Comparison of ENCODE assay signal across 8 cellular contexts in the genomic region with DNA sequence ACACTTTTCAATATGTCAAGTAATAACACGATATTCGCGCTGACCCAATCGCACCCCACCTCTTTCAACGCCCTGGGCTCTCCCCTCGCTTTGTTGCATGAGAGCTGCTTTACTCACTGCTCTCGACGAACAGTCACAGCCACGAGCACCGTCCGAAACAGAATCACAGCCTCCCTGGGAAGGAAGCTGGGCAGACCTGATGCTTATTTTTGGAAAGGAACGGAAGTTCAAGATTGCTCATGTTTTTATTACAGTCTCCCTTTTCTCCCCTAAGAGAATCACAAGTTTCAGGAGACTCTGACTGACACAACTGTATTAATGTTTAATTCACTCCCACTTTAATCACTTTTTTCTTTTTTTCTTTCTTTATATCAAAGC.
DNase-seq lines count a peak whose midpoint lies in the region; ATAC-seq and TF ChIP-seq lines count a peak whose summit lies in the region.

No MANE protein-coding gene starts in this region.

- peak overlapping the region; percentile 61 for H3K27ac Mint-ChIP-seq in Caco-2 (ENCODE audit: unreplicated experiment)

- H3K27me3 ChIP-seq in Caco-2 (replicated peaks; ENCODE audit: control insufficient read depth, insufficient read depth, low read length) (no peaks in the 10 kb centered on the region), parathyroid adenoma (ENCODE audit: control insufficient read depth, insufficient read depth, low read length) (no peaks in the 10 kb centered on the region)

- H3K4me1 ChIP-seq in Caco-2: peaks cover 23% of the 10 kb centered on the region
- H3K4me1 ChIP-seq in parathyroid adenoma: no peaks in the 10 kb centered on the region

- H3K9ac ChIP-seq in parathyroid adenoma: no peak overlapping the region

- H2AFZ ChIP-seq in parathyroid adenoma: no peak overlapping the region

- TF ChIP-seq CTCF in Caco-2 (IDR thresholded peaks at IDR 0.05; ENCODE audit: insufficient read depth in 1 of 2, low read depth in 1 of 2, low read length in 1 of 2, severe bottlenecking in 1 of 2, unreplicated experiment in 1 of 2) (no peak), parathyroid adenoma (IDR thresholded peaks at IDR 0.05) (no peak)

- H3K27ac ChIP-seq in parathyroid adenoma: peak overlapping the region; percentile 9

- no peak for DNase-seq in Caco-2
- DNase-seq in activated naive CD8-positive, alpha-beta T cell treated with anti-CD3 and anti-CD28 coated beads, Interleukin-2, amount 50 U/mL, for 16 hours (ENCODE audit: low read depth, low spot score): peak; percentile 25
- DNase-seq in RKO (ENCODE audit: low spot score): no peak
- no peak for DNase-seq in SKM-1 (lab: John Stamatoyannopoulos, UW; ENCODE audit: unreplicated experiment)
- no peak for DNase-seq in HuH-7.5 (ENCODE audit: low spot score)

- peak; percentile 54 for ATAC-seq in GM21360 (IDR thresholded peaks at IDR 0.05; ENCODE audit: unreplicated experiment)
- peak; percentile 47 for ATAC-seq in HG03571 (IDR thresholded peaks at IDR 0.05; ENCODE audit: unreplicated experiment)

- no peaks in the 10 kb centered on the region for H3K36me3 ChIP-seq in Caco-2 (ENCODE audit: control insufficient read depth, insufficient read depth, low read length)
- H3K36me3 ChIP-seq in parathyroid adenoma (ENCODE audit: control insufficient read depth, insufficient read depth, low read length): no peaks in the 10 kb centered on the region

- no peaks in the 10 kb centered on the region for H3K27me3 Mint-ChIP-seq in Caco-2 (ENCODE audit: insufficient read depth, unreplicated experiment)

- H3K4me2 ChIP-seq in parathyroid adenoma (ENCODE audit: low read length): no peak overlapping the region

- H3K9me3 ChIP-seq in Caco-2: no peaks in the 10 kb centered on the region
- no peaks in the 10 kb centered on the region for H3K9me3 ChIP-seq in parathyroid adenoma (ENCODE audit: control insufficient read depth, low read length)

- POLR2A ChIA-PET in Caco-2 (lab: Charles Lee): no interaction called here

- H3K4me3 Mint-ChIP-seq in Caco-2 (ENCODE audit: unreplicated experiment): no peak overlapping the region

- H3K4me1 Mint-ChIP-seq in Caco-2 (ENCODE audit: low read depth, unreplicated experiment): peaks cover 22% of the 10 kb centered on the region

- no peaks in the 10 kb centered on the region for H3K9me3 Mint-ChIP-seq in Caco-2 (ENCODE audit: unreplicated experiment)

- intact Hi-C loops in Caco-2 (cut with micrococcal nuclease; ENCODE audit: unreplicated experiment): no loop called here

- peaks cover 94% of the 10 kb centered on the region for H3K36me3 Mint-ChIP-seq in Caco-2 (ENCODE audit: insufficient read depth, unreplicated experiment)

- no peak overlapping the region for H3K4me3 ChIP-seq in Caco-2 (ENCODE audit: low read depth, low read length)
- H3K4me3 ChIP-seq in parathyroid adenoma (ENCODE audit: low read depth, low read length): no peak overlapping the region

- H3K79me2 ChIP-seq in parathyroid adenoma: peaks cover 82% of the 10 kb centered on the region

- BruUV-seq in Caco-2 (replicated peaks; lab: Mats Ljungman, UMichigan): no TSS peak

- CTCF ChIA-PET in Caco-2 (lab: Charles Lee): no interaction called here
